31 cellular contexts compared by ENCODE assay signal in genomic region chr3:186038360-186038759, GRCh38.
"Had no signal": no experiment of that assay in that cellular context is flagged by ENCODE, and none has a peak within 500 bp of the region (broad histone marks: within the 10 kb centered on the region; RNA-seq: fewer than 3 reads in every experiment).

No MANE protein-coding gene starts in this region.

- H3K36me3 ChIP-seq: ascending aorta, MG63, SJCRH30 had no signal

- FAIRE-seq: bronchial epithelial cell, RCC 7860 had no signal

- H3K27me3 ChIP-seq: ascending aorta, body of pancreas, MG63, SJCRH30 had no signal

- H3K9ac ChIP-seq: SK-N-SH had no signal

- H3K4me2 ChIP-seq: SK-N-SH had no signal

- DNase-seq: activated CD4-positive, alpha-beta T cell treated with anti-CD3 and anti-CD28 coated beads for 48 hours; activated CD4-positive, alpha-beta T cell treated with anti-CD3 and anti-CD28 coated beads, Interleukin-2, amount 50 U/mL, for 4 hours; activated CD4-positive, CD25-positive, alpha-beta regulatory T cell treated with anti-CD3 and anti-CD28 coated beads, Interleukin-2, amount 50 U/mL, for 72 hours; activated CD8-positive, alpha-beta memory T cell treated with anti-CD3 and anti-CD28 coated beads, Interleukin-2, amount 50 U/mL, for 48 hours; activated CD8-positive, alpha-beta T cell treated with anti-CD3 and anti-CD28 coated beads, Interleukin-2, amount 10 ng/mL, durations not matched to agents 7 days and 5 days; activated naive CD4-positive, alpha-beta T cell treated with Interleukin-2 at 50 U/mL for 16 hours; activated naive CD8-positive, alpha-beta T cell treated with anti-CD3 and anti-CD28 coated beads, Interleukin-2, amount 50 U/mL, for 24 hours; activated T-cell treated with anti-CD3 and anti-CD28 coated beads, Interleukin-2, amount 50 U/mL, for 1 hour; amniotic stem cell; body of pancreas; central memory CD4-positive, alpha-beta T cell; MG63; NCI-H1092 treated with DMSO at 0.1 percent for 48 hours; NCI-H1417 treated with DMSO at 0.1 percent for 48 hours; NCI-H1694; NCI-H2029; NCI-H2107; NCI-H2171 treated with DMSO at 0.1 percent for 48 hours; NCI-H226; NCI-H510A; NCI-H526 treated with DMSO at 0.1 percent for 48 hours; NCI-H82; NK-92 treated with Interleukin-12 subunit alpha and Interleukin-12 subunit beta, amount 100 ng/mL, for 24 hours; PC-3; SJCRH30; SK-N-SH; T-helper 1 cell had no signal

- ATAC-seq: activated CD8-positive, alpha-beta T cell treated with anti-CD3 and anti-CD28 coated beads, Interleukin-2, amount 10 ng/mL, durations not matched to agents 7 days and 5 days; activated naive CD4-positive, alpha-beta T cell treated with anti-CD3 and anti-CD28 coated beads, Interleukin-2, amount 50 U/mL, for 72 hours; activated naive CD8-positive, alpha-beta T cell treated with anti-CD3 and anti-CD28 coated beads, Interleukin-2, amount 50 U/mL, for 24 hours; body of pancreas; PC-3 had no signal

- H3K4me3 ChIP-seq: ascending aorta, body of pancreas, MG63, SJCRH30 had no signal

- H3K4me1 ChIP-seq: ascending aorta, body of pancreas, SJCRH30 had no signal

- H3K9me3 ChIP-seq: body of pancreas, MG63, SJCRH30, SK-N-SH had no signal

- H3K27ac ChIP-seq: ascending aorta, body of pancreas, SJCRH30 had no signal
